In genomic region chr14:80546056-80546854, GRCh38 we compare ENCODE assay signal across 13 cellular contexts.
"Had no signal": no experiment of that assay in that cellular context is flagged by ENCODE, and none has a peak within 500 bp of the region (broad histone marks: within the 10 kb centered on the region; RNA-seq: fewer than 3 reads in every experiment).

No MANE protein-coding gene starts in this region.

- ATAC-seq: effector memory CD8-positive, alpha-beta T cell; gastroesophageal sphincter; heart right ventricle; mucosa of descending colon had no signal

- DNase-seq: activated CD4-positive, alpha-beta T cell treated with anti-CD3 and anti-CD28 coated beads, Interleukin-2, amount 50 U/mL, for 48 hours; effector memory CD8-positive, alpha-beta T cell; heart right ventricle; left ventricle myocardium inferior; mucosa of descending colon; naive B cell; stimulated activated CD4-positive, alpha-beta T cell treated with anti-CD3 and anti-CD28 coated beads, Interleukin-12 subunit alpha, Interleukin-12 subunit beta, amount 100 ng/mL, for 4 hours; stimulated activated CD4-positive, alpha-beta T cell treated with anti-CD3 and anti-CD28 coated beads, Interleukin-1b, Interleukin-23, amount 100 ng/mL, for 48 hours; stimulated activated CD8-positive, alpha-beta memory T cell treated with anti-CD3 and anti-CD28 coated beads, Interleukin-4, amount 100 ng/mL, for 48 hours; stimulated activated naive CD4-positive, alpha-beta T cell treated with Interleukin-2 at 50 U/mL for 16 hours; thyroid gland had no signal

- H3K4me3 ChIP-seq: cardiac muscle cell, gastroesophageal sphincter, heart right ventricle, left ventricle myocardium inferior, mucosa of descending colon, thyroid gland had no signal
